ENCODE assay signal across 20 cellular contexts in genomic region chr18:64203295-64203694, GRCh38.
A peak's percentile ranks its signal among the peaks of the same experiment; 100 is the strongest.
DNase-seq lines count a peak whose midpoint lies in the region; ATAC-seq, FAIRE-seq and TF ChIP-seq lines count a peak whose summit lies in the region.
"Had no signal": no experiment of that assay in that cellular context is flagged by ENCODE, and none has a peak within 500 bp of the region (broad histone marks: within the 10 kb centered on the region; RNA-seq: fewer than 3 reads in every experiment).

No MANE protein-coding gene starts in this region.

- H3K27me3 Mint-ChIP-seq in activated naive CD8-positive, alpha-beta T cell treated with anti-CD3 and anti-CD28 coated beads, Interleukin-2, amount 50 U/mL, for 24 hours = no peaks in the 10 kb centered on the region
- H3K27me3 Mint-ChIP-seq: CD4-positive, CD25-positive, alpha-beta regulatory T cell; memory B cell had no signal

- peak; percentile 51 for FAIRE-seq in GM18507 (lab: Jason Lieb, UNC)
- FAIRE-seq in islet of Langerhans (lab: Jason Lieb, UNC) = peak; percentile 86
- FAIRE-seq: keratinocyte, urothelium cell line had no signal

- no peak overlapping the region for H3K4me3 ChIP-seq in WERI-Rb-1 (ENCODE audit: low read depth, low read length)
- H3K4me3 ChIP-seq: skin epidermis had no signal

- DNase-seq in GM18507 (ENCODE audit: extremely low spot score, insufficient read length, low read depth) = no peak
- DNase-seq in islet precursor cell = no peak
- no peak for DNase-seq in stimulated activated CD4-positive, alpha-beta T cell treated with anti-CD3 and anti-CD28 coated beads, Interleukin-2, amount 100 ng/mL, for 24 hours
- no peak for DNase-seq in WERI-Rb-1
- no peak for DNase-seq in activated naive CD8-positive, alpha-beta T cell treated with anti-CD3 and anti-CD28 coated beads, Interleukin-2, amount 50 U/mL, for 24 hours
- DNase-seq: activated CD4-positive, alpha-beta T cell treated with anti-CD3 and anti-CD28 coated beads for 48 hours; activated gamma-delta T cell treated with Interleukin-2 at 50 U/mL for 16 hours; CD4-positive, CD25-positive, alpha-beta regulatory T cell; GOT3; natural killer cell; NCI-H1417 treated with DMSO at 0.1 percent for 48 hours; RPMI8226; stimulated activated CD4-positive, alpha-beta T cell treated with anti-CD3 and anti-CD28 coated beads, Interleukin-4, amount 100 ng/mL, for 24 hours had no signal

- TF ChIP-seq CTCF in WERI-Rb-1 (IDR thresholded peaks at IDR 0.05; ENCODE audit: low read depth, low read length) = no peak

- peaks cover 10% of the 10 kb centered on the region for H3K4me1 Mint-ChIP-seq in activated naive CD8-positive, alpha-beta T cell treated with anti-CD3 and anti-CD28 coated beads, Interleukin-2, amount 50 U/mL, for 24 hours

- H3K36me3 Mint-ChIP-seq in activated naive CD8-positive, alpha-beta T cell treated with anti-CD3 and anti-CD28 coated beads, Interleukin-2, amount 50 U/mL, for 24 hours (ENCODE audit: low read depth) = no peaks in the 10 kb centered on the region
- H3K36me3 Mint-ChIP-seq: CD4-positive, CD25-positive, alpha-beta regulatory T cell; memory B cell; natural killer cell had no signal

- no peak overlapping the region for H3K4me3 Mint-ChIP-seq in activated naive CD8-positive, alpha-beta T cell treated with anti-CD3 and anti-CD28 coated beads, Interleukin-2, amount 50 U/mL, for 24 hours
- H3K4me3 Mint-ChIP-seq: memory B cell, natural killer cell had no signal

- no peak overlapping the region for H3K27ac ChIP-seq in WERI-Rb-1
- H3K27ac ChIP-seq: skin epidermis had no signal

- H3K9me3 ChIP-seq in WERI-Rb-1 (ENCODE audit: severe bottlenecking) = no peaks in the 10 kb centered on the region

- ATAC-seq in GM19463 (IDR thresholded peaks at IDR 0.05; ENCODE audit: unreplicated experiment) = peak; percentile 51
- peak; percentile 43 for ATAC-seq in HG02938 (IDR thresholded peaks at IDR 0.05; ENCODE audit: unreplicated experiment)
- no peak for ATAC-seq in activated naive CD8-positive, alpha-beta T cell treated with anti-CD3 and anti-CD28 coated beads, Interleukin-2, amount 50 U/mL, for 24 hours
- ATAC-seq: natural killer cell had no signal

- no peaks in the 10 kb centered on the region for H3K27me3 ChIP-seq in WERI-Rb-1 (ENCODE audit: insufficient read depth, low read depth, severe bottlenecking)

- no peaks in the 10 kb centered on the region for H3K36me3 ChIP-seq in WERI-Rb-1

- H3K27ac Mint-ChIP-seq in activated naive CD8-positive, alpha-beta T cell treated with anti-CD3 and anti-CD28 coated beads, Interleukin-2, amount 50 U/mL, for 24 hours = no peak overlapping the region
- H3K27ac Mint-ChIP-seq: memory B cell, natural killer cell had no signal

- no peaks in the 10 kb centered on the region for H3K9me3 Mint-ChIP-seq in activated naive CD8-positive, alpha-beta T cell treated with anti-CD3 and anti-CD28 coated beads, Interleukin-2, amount 50 U/mL, for 24 hours
- H3K9me3 Mint-ChIP-seq: memory B cell had no signal
